Comparison of ENCODE assay signal across 13 cellular contexts in genomic region chr12:77122236-77122635, GRCh38. TPM values are rescaled to one million over a fixed set of nuclear protein-coding genes. Genes with fewer than 3 reads are reported as not detected.
DNase-seq lines count a peak whose midpoint lies in the region; ATAC-seq and TF ChIP-seq lines count a peak whose summit lies in the region.
"Had no signal": no experiment of that assay in that cellular context is flagged by ENCODE, and none has a peak within 500 bp of the region (broad histone marks: within the 10 kb centered on the region; RNA-seq: fewer than 3 reads in every experiment).

No MANE protein-coding gene starts in this region.

- no peak overlapping the region for H3K4me2 ChIP-seq in HCT116 (ENCODE audit: low read length)

- TF ChIP-seq CTCF in A673 (conservative IDR thresholded peaks at IDR 0.05; ENCODE audit: low read depth, low read length) (no peak), HCT116 (IDR thresholded peaks at IDR 0.05 in 2 of 3, conservative IDR thresholded peaks at IDR 0.05 in 1 of 3; ENCODE audit: borderline replicate concordance in 1 of 3, insufficient read depth in 1 of 3, low read depth in 2 of 3, low read length in 2 of 3) (no peak), endothelial cell (IDR thresholded peaks at IDR 0.05; ENCODE audit: unreplicated experiment) (no peak)

- H2AFZ ChIP-seq in HCT116 (ENCODE audit: low read depth, low read length, poor library complexity, severe bottlenecking): no peak overlapping the region

- DNase-seq in A673 (ENCODE audit: low spot score) (peak; percentile 30), HCT116 (ENCODE audit: low read depth, low spot score) (peak; percentile 57), amniotic stem cell (lab: John Stamatoyannopoulos, UW) (peak; percentile 88), glomerular visceral epithelial cell (ENCODE audit: extremely low spot score) (peak; percentile 82), NCI-H524 treated with DMSO at 0.1 percent for 48 hours (lab: John Stamatoyannopoulos, UW) (no peak), NCI-H2227 treated with DMSO at 0.1 percent for 48 hours (lab: John Stamatoyannopoulos, UW) (no peak), endothelial cell (ENCODE audit: low spot score) (no peak)
- DNase-seq in activated CD8-positive, alpha-beta T cell treated with anti-CD3 and anti-CD28 coated beads, Interleukin-2, amount 10 ng/mL, durations not matched to agents 7 days and 5 days: no peak
- DNase-seq: aorta; CD4-positive, CD25-positive, alpha-beta regulatory T cell; head of caudate nucleus; stimulated activated naive CD8-positive, alpha-beta T cell treated with anti-CD3 and anti-CD28 coated beads, Interleukin-15, amount 100 ng/mL, for 72 hours had no signal

- H3K27ac ChIP-seq in A673 (ENCODE audit: low read depth, low read length, poor library complexity, severe bottlenecking) (no peak overlapping the region), HCT116 (ENCODE audit: low read depth, low read length) (no peak overlapping the region)

- no peaks in the 10 kb centered on the region for H3K27me3 Mint-ChIP-seq in activated CD8-positive, alpha-beta T cell treated with anti-CD3 and anti-CD28 coated beads, Interleukin-2, amount 10 ng/mL, durations not matched to agents 7 days and 5 days (ENCODE audit: low read depth)
- no peaks in the 10 kb centered on the region for H3K27me3 Mint-ChIP-seq in endothelial cell (ENCODE audit: unreplicated experiment)
- H3K27me3 Mint-ChIP-seq: stimulated activated naive CD8-positive, alpha-beta T cell treated with anti-CD3 and anti-CD28 coated beads, Interleukin-15, amount 100 ng/mL, for 72 hours had no signal

- POLR2A ChIA-PET in A673 (lab: Charles Lee; ENCODE audit: low non-redundant PET): no interaction called here
- POLR2A ChIA-PET in HCT116 (lab: Charles Lee): no interaction called here
- POLR2A ChIA-PET in activated CD8-positive, alpha-beta T cell treated with anti-CD3 and anti-CD28 coated beads, Interleukin-2, amount 10 ng/mL, durations not matched to agents 7 days and 5 days (lab: Charles Lee): no interaction called here

- H3K4me1 ChIP-seq in A673 (ENCODE audit: insufficient read depth, low read length, poor library complexity, severe bottlenecking): no peaks in the 10 kb centered on the region
- H3K4me1 ChIP-seq in HCT116 (ENCODE audit: control insufficient read depth in 1 of 2, insufficient read depth in 2 of 2, low read length in 2 of 2): peaks cover 0 to 14% of the 10 kb centered on the region in 2 experiments; a peak in 2 of 4 replicates

- peak; percentile 5; the same call in 1 of the 2 replicates for TF ChIP-seq RAD21 in HCT116 (IDR thresholded peaks at IDR 0.05; ENCODE audit: low read depth)

- intact Hi-C loops in A673 (cut with micrococcal nuclease; ENCODE audit: unreplicated experiment): no loop called here
- intact Hi-C loops in HCT116 (cut with micrococcal nuclease): no loop called here

- no peak; the same call in 1 of the 2 replicates for ATAC-seq in HCT116
- ATAC-seq in activated CD8-positive, alpha-beta T cell treated with anti-CD3 and anti-CD28 coated beads, Interleukin-2, amount 10 ng/mL, durations not matched to agents 7 days and 5 days: no peak
- ATAC-seq: stimulated activated naive CD8-positive, alpha-beta T cell treated with anti-CD3 and anti-CD28 coated beads, Interleukin-15, amount 100 ng/mL, for 72 hours had no signal

- CTCF ChIA-PET in A673 (lab: Charles Lee): no interaction called here
- CTCF ChIA-PET in HCT116 (lab: Charles Lee): no interaction called here
- CTCF ChIA-PET in activated CD8-positive, alpha-beta T cell treated with anti-CD3 and anti-CD28 coated beads, Interleukin-2, amount 10 ng/mL, durations not matched to agents 7 days and 5 days (lab: Charles Lee): no interaction called here

- H3K9me3 ChIP-seq in A673 (ENCODE audit: low read depth, low read length, poor library complexity, severe bottlenecking) (no peaks in the 10 kb centered on the region), HCT116 (ENCODE audit: control insufficient read depth in 1 of 2, insufficient read depth in 1 of 2, low read depth in 1 of 2, low read length in 2 of 2) (no peaks in the 10 kb centered on the region)

- no peaks in the 10 kb centered on the region for H4K20me1 ChIP-seq in HCT116 (ENCODE audit: insufficient read depth)

- no peaks in the 10 kb centered on the region for H3K36me3 ChIP-seq in A673 (ENCODE audit: insufficient read depth, low read length, poor library complexity, severe bottlenecking)
- H3K36me3 ChIP-seq in HCT116 (ENCODE audit: control insufficient read depth in 1 of 2, insufficient read depth in 2 of 2, low read length in 2 of 2): no peaks in the 10 kb centered on the region

- no peaks in the 10 kb centered on the region for H3K9me2 ChIP-seq in HCT116 (ENCODE audit: insufficient read depth)

- no TSS peak for BruUV-seq in A673 (replicated peaks; lab: Mats Ljungman, UMichigan)
- no TSS peak for BruUV-seq in HCT116 (replicated peaks; lab: Mats Ljungman, UMichigan)

- RAD21 ChIA-PET in HCT116 (lab: Charles Lee; ENCODE audit: low non-redundant PET in 1 of 2, low total read pairs in 2 of 2, uncharacterized antibody in 2 of 2, unreplicated experiment in 2 of 2): no interaction called here

- H3K9me3 Mint-ChIP-seq in activated CD8-positive, alpha-beta T cell treated with anti-CD3 and anti-CD28 coated beads, Interleukin-2, amount 10 ng/mL, durations not matched to agents 7 days and 5 days (ENCODE audit: insufficient read depth): no peaks in the 10 kb centered on the region
- H3K9me3 Mint-ChIP-seq in endothelial cell (ENCODE audit: unreplicated experiment): no peaks in the 10 kb centered on the region

- H3K36me3 Mint-ChIP-seq in activated CD8-positive, alpha-beta T cell treated with anti-CD3 and anti-CD28 coated beads, Interleukin-2, amount 10 ng/mL, durations not matched to agents 7 days and 5 days (ENCODE audit: low read depth): no peaks in the 10 kb centered on the region
- H3K36me3 Mint-ChIP-seq in endothelial cell (ENCODE audit: low read depth, unreplicated experiment): no peaks in the 10 kb centered on the region
- H3K36me3 Mint-ChIP-seq: CD4-positive, CD25-positive, alpha-beta regulatory T cell; IgD-negative memory B cell had no signal

- no peak for TF ChIP-seq POLR2A in HCT116 (IDR thresholded peaks at IDR 0.05; ENCODE audit: borderline replicate concordance, extremely low read depth, insufficient read depth, insufficient read length)

- no peak overlapping the region for H3K4me3 Mint-ChIP-seq in activated CD8-positive, alpha-beta T cell treated with anti-CD3 and anti-CD28 coated beads, Interleukin-2, amount 10 ng/mL, durations not matched to agents 7 days and 5 days
- no peak overlapping the region for H3K4me3 Mint-ChIP-seq in endothelial cell (ENCODE audit: unreplicated experiment)
- H3K4me3 Mint-ChIP-seq: CD4-positive, CD25-positive, alpha-beta regulatory T cell; stimulated activated naive CD8-positive, alpha-beta T cell treated with anti-CD3 and anti-CD28 coated beads, Interleukin-15, amount 100 ng/mL, for 72 hours had no signal

- no peak overlapping the region for H3K4me3 ChIP-seq in A673 (ENCODE audit: low read depth, low read length, poor library complexity, severe bottlenecking)
- H3K4me3 ChIP-seq in HCT116 (replicated peaks in 1 of 2; ENCODE audit: low read depth in 1 of 2, low read length in 2 of 2): no peak overlapping the region

- no peaks in the 10 kb centered on the region for H3K79me2 ChIP-seq in HCT116 (ENCODE audit: insufficient read depth, low read length)

- no peak overlapping the region for H3K9ac ChIP-seq in HCT116 (ENCODE audit: low read length)

- H3K27ac Mint-ChIP-seq in activated CD8-positive, alpha-beta T cell treated with anti-CD3 and anti-CD28 coated beads, Interleukin-2, amount 10 ng/mL, durations not matched to agents 7 days and 5 days: no peak overlapping the region
- H3K27ac Mint-ChIP-seq in endothelial cell (ENCODE audit: unreplicated experiment): no peak overlapping the region
- H3K27ac Mint-ChIP-seq: CD4-positive, CD25-positive, alpha-beta regulatory T cell; IgD-negative memory B cell; stimulated activated naive CD8-positive, alpha-beta T cell treated with anti-CD3 and anti-CD28 coated beads, Interleukin-15, amount 100 ng/mL, for 72 hours had no signal

- no peaks in the 10 kb centered on the region for H3K4me1 Mint-ChIP-seq in activated CD8-positive, alpha-beta T cell treated with anti-CD3 and anti-CD28 coated beads, Interleukin-2, amount 10 ng/mL, durations not matched to agents 7 days and 5 days (ENCODE audit: low read depth)
- H3K4me1 Mint-ChIP-seq in endothelial cell (ENCODE audit: unreplicated experiment): no peaks in the 10 kb centered on the region
- H3K4me1 Mint-ChIP-seq: CD4-positive, CD25-positive, alpha-beta regulatory T cell; IgD-negative memory B cell; stimulated activated naive CD8-positive, alpha-beta T cell treated with anti-CD3 and anti-CD28 coated beads, Interleukin-15, amount 100 ng/mL, for 72 hours had no signal

- H3K27me3 ChIP-seq in A673 (replicated peaks; ENCODE audit: insufficient read depth, low read depth, low read length, poor library complexity) (peaks cover 1% of the 10 kb centered on the region), HCT116 (ENCODE audit: insufficient read depth, low read length) (no peaks in the 10 kb centered on the region)

TF ChIP-seq in HCT116, 20 proteins besides CTCF, POLR2A, EP300 and RAD21 (continues in another document):
- TF ChIP-seq SIN3A (IDR thresholded peaks at IDR 0.05; ENCODE audit: low read depth) (no peak), SP1 (IDR thresholded peaks at IDR 0.05; ENCODE audit: low read depth) (peak; percentile 67), EZH2 (IDR thresholded peaks at IDR 0.05) (no peak), CEBPB (IDR thresholded peaks at IDR 0.05; ENCODE audit: low read depth) (peak; percentile 86), FOSL1 (IDR thresholded peaks at IDR 0.05; ENCODE audit: low read depth) (peak; percentile 68), CBX3 (IDR thresholded peaks at IDR 0.05; ENCODE audit: low read depth) (peak; percentile 36; the same call in 1 of the 2 replicates), ZFX (IDR thresholded peaks at IDR 0.05) (no peak)

RNA-seq across cellular contexts. Expression of gene E2F7, which starts 56.9 kb away (rescaled TPM):
- total RNA-seq in A673 (2021): 26.7 and 28.1 TPM in 2 replicates
- total RNA-seq in HCT116 (2021; ENCODE audit: unreplicated experiment): 19.5 TPM
- 7.7 and 8.0 TPM in 2 replicates for polyA plus RNA-seq in HCT116 (2012)
- 10 to 100 TPM; 23.8 to 25.3 TPM for total RNA-seq in activated CD8-positive, alpha-beta T cell treated with anti-CD3 and anti-CD28 coated beads, Interleukin-2, amount 10 ng/mL, durations not matched to agents 7 days and 5 days
- total RNA-seq in endothelial cell (ENCODE audit: unreplicated experiment): 6.2 TPM
- polyA plus RNA-seq: aorta, IgD-negative memory B cell had no signal

Comparison
In these comparisons a context has a peak if more than half of its experiments do, and no peak if none do; other contexts are left out.
1. DNase-seq: peak in A673 (single experiment), HCT116 (single experiment), amniotic stem cell (single experiment) and glomerular visceral epithelial cell (single experiment); none in NCI-H524 treated with DMSO at 0.1 percent for 48 hours (single experiment), activated CD8-positive, alpha-beta T cell treated with anti-CD3 and anti-CD28 coated beads, Interleukin-2, amount 10 ng/mL, durations not matched to agents 7 days and 5 days (single experiment), NCI-H2227 treated with DMSO at 0.1 percent for 48 hours (single experiment) and endothelial cell (single experiment).